In genomic region chr3:106514431-106514830, GRCh38 we compare ENCODE assay signal across 19 cellular contexts.
DNase-seq lines count a peak whose midpoint lies in the region; ATAC-seq, FAIRE-seq and TF ChIP-seq lines count a peak whose summit lies in the region.
"Had no signal": no experiment of that assay in that cellular context is flagged by ENCODE, and none has a peak within 500 bp of the region (broad histone marks: within the 10 kb centered on the region; RNA-seq: fewer than 3 reads in every experiment).

No MANE protein-coding gene starts in this region.

- no peak overlapping the region for H3K4me3 ChIP-seq in mesendoderm (ENCODE audit: low read length)
- H3K4me3 ChIP-seq: thyroid gland had no signal

- H3K4me1 Mint-ChIP-seq in CD14-positive monocyte = peaks cover 3% of the 10 kb centered on the region
- H3K4me1 Mint-ChIP-seq: activated CD4-positive, alpha-beta T cell treated with anti-CD3 and anti-CD28 coated beads, Interleukin-2, amount 10 ng/mL, durations not matched to agents 7 days and 5 days; H9 had no signal

- WGBS in mesendoderm (ENCODE audit: extremely low coverage, insufficient coverage, low lambda C conversion rate) = no CpG with 5 or more reads among the region's 4 CpGs

- H3K27ac Mint-ChIP-seq in CD14-positive monocyte = no peak overlapping the region
- H3K27ac Mint-ChIP-seq: activated CD4-positive, alpha-beta T cell treated with anti-CD3 and anti-CD28 coated beads, Interleukin-2, amount 10 ng/mL, durations not matched to agents 7 days and 5 days; H9 had no signal

- H3K27me3 Mint-ChIP-seq in CD14-positive monocyte (ENCODE audit: low read depth in 3 of 3) = no peaks in the 10 kb centered on the region
- H3K27me3 Mint-ChIP-seq: activated CD4-positive, alpha-beta T cell treated with anti-CD3 and anti-CD28 coated beads, Interleukin-2, amount 10 ng/mL, durations not matched to agents 7 days and 5 days had no signal

- FAIRE-seq in HTR-8/SVneo (lab: Jason Lieb, UNC) = no peak

- no peak overlapping the region for H2AK5ac ChIP-seq in mesendoderm (ENCODE audit: low read length)

- ATAC-seq in GM19043 (IDR thresholded peaks at IDR 0.05; ENCODE audit: low read depth, unreplicated experiment) = peak; percentile 62
- peak; percentile 73 for ATAC-seq in HG03135 (IDR thresholded peaks at IDR 0.05; ENCODE audit: unreplicated experiment)

- no peak overlapping the region for H3K18ac ChIP-seq in mesendoderm (ENCODE audit: low read length)

- peaks cover 0 to 7% (median 0%) of the 10 kb centered on the region in 7 donors for H3K9me3 Mint-ChIP-seq in CD14-positive monocyte
- H3K9me3 Mint-ChIP-seq: H9 had no signal

- H2BK120ac ChIP-seq in mesendoderm (ENCODE audit: low read depth, low read length) = no peak overlapping the region

- intact Hi-C loops in CD14-positive monocyte (cut with micrococcal nuclease) = no loop called here

- no peak overlapping the region for H3K56ac ChIP-seq in mesendoderm (ENCODE audit: low read length)

- no peak overlapping the region for H2BK15ac ChIP-seq in mesendoderm (replicated peaks; ENCODE audit: low read depth)

- H4K8ac ChIP-seq in mesendoderm (ENCODE audit: low read depth, low read length) = no peak overlapping the region

- H3K27ac ChIP-seq in mesendoderm (ENCODE audit: low read depth, low read length) = no peak overlapping the region
- H3K27ac ChIP-seq: thyroid gland had no signal

- no peaks in the 10 kb centered on the region for H3K79me2 ChIP-seq in mesendoderm (ENCODE audit: control insufficient read depth, insufficient read depth, low read length)

- no peaks in the 10 kb centered on the region for H3K4me1 ChIP-seq in mesendoderm (ENCODE audit: control insufficient read depth, low read depth, low read length)
- H3K4me1 ChIP-seq: thyroid gland had no signal

- no peaks in the 10 kb centered on the region for H3K79me1 ChIP-seq in mesendoderm (ENCODE audit: low read length)

- no peak overlapping the region for H2BK5ac ChIP-seq in mesendoderm (ENCODE audit: low read length)

- H3K27me3 ChIP-seq in mesendoderm (ENCODE audit: insufficient read depth, low read length, poor library complexity) = no peaks in the 10 kb centered on the region
- H3K27me3 ChIP-seq: thyroid gland had no signal

- H4K5ac ChIP-seq in mesendoderm (ENCODE audit: low read length) = no peak overlapping the region

- no peak overlapping the region for H3K4me3 Mint-ChIP-seq in CD14-positive monocyte
- H3K4me3 Mint-ChIP-seq: activated CD4-positive, alpha-beta T cell treated with anti-CD3 and anti-CD28 coated beads, Interleukin-2, amount 10 ng/mL, durations not matched to agents 7 days and 5 days; H9 had no signal

- no peak overlapping the region for H3K4ac ChIP-seq in mesendoderm (ENCODE audit: low read depth, low read length)

- H3K9ac ChIP-seq in mesendoderm (ENCODE audit: low read length) = no peak overlapping the region

- H3K36me3 Mint-ChIP-seq in CD14-positive monocyte = no peaks in the 10 kb centered on the region

- H3K36me3 ChIP-seq in mesendoderm (ENCODE audit: control insufficient read depth, insufficient read depth, low read length) = no peaks in the 10 kb centered on the region
- H3K36me3 ChIP-seq: thyroid gland had no signal

- no peak overlapping the region for H3K23ac ChIP-seq in mesendoderm (ENCODE audit: low read length)

- DNase-seq in brain pericyte (ENCODE audit: low read depth, low spot score) = peak; percentile 15
- DNase-seq in renal cortical epithelial cell (ENCODE audit: low read depth) = peak; percentile 88
- no peak for DNase-seq in cerebellar cortex (ENCODE audit: low spot score)
- no peak for DNase-seq in HTR-8/SVneo (ENCODE audit: insufficient read length, low spot score)
- no peak for DNase-seq in CD14-positive monocyte (ENCODE audit: low spot score)
- DNase-seq in mesendoderm = no peak
- DNase-seq: activated CD4-positive, alpha-beta T cell treated with anti-CD3 and anti-CD28 coated beads, Interleukin-2, amount 10 ng/mL, durations not matched to agents 7 days and 5 days; activated CD8-positive, alpha-beta memory T cell treated with anti-CD3 and anti-CD28 coated beads, Interleukin-2, amount 50 U/mL, for 4 hours; activated gamma-delta T cell treated with Interleukin-2 at 50 U/mL for 16 hours; caudate nucleus; COR-L47; H9; NCI-H2081; NCI-H446 treated with DMSO at 0.1 percent for 48 hours; nucleus accumbens; stimulated activated naive CD4-positive, alpha-beta T cell; thyroid gland had no signal

- no peak overlapping the region for H3K4me2 ChIP-seq in mesendoderm (ENCODE audit: low read length)

- no peak for TF ChIP-seq CTCF in CD14-positive monocyte (IDR thresholded peaks at IDR 0.05)

Comparison
In these comparisons a context has a peak if more than half of its experiments do, and no peak if none do; other contexts are left out.
1. DNase-seq: peak in brain pericyte (single experiment) and renal cortical epithelial cell (single experiment); none in cerebellar cortex (single experiment), HTR-8/SVneo (single experiment), CD14-positive monocyte (single experiment) and mesendoderm (single experiment).